Comparison of ENCODE assay signal across 10 cellular contexts in genomic region chr1:22525211-22525610, GRCh38. TPM values are rescaled to one million over a fixed set of nuclear protein-coding genes. Genes with fewer than 3 reads are reported as not detected.
"Had no signal": no experiment of that assay in that cellular context is flagged by ENCODE, and none has a peak within 500 bp of the region (broad histone marks: within the 10 kb centered on the region; RNA-seq: fewer than 3 reads in every experiment).

No MANE protein-coding gene starts in this region.

- H3K4me3 ChIP-seq: GM23248, HAP-1, K562 had no signal

- ATAC-seq: HCT116, K562 had no signal

- H3K4me3 Mint-ChIP-seq: HFFc6 had no signal

- FAIRE-seq: HTR-8/SVneo had no signal

- H3K27ac ChIP-seq: GM23248 had no signal

- H3K9me3 ChIP-seq: HAP-1 had no signal

- H3K4me1 ChIP-seq: HAP-1 had no signal

- H3K9me3 Mint-ChIP-seq: HFFc6 had no signal

- H3K27ac Mint-ChIP-seq: HFFc6 had no signal

- DNase-seq: GM23248, GOT3, H7, HFFc6, IMR-90 had no signal

RNA-seq across cellular contexts. Expression of gene EPHA8, which starts 38.1 kb away (rescaled TPM):
- total RNA-seq: GM23248, HFFc6, HT-29, IMR-90, K562 had no signal
- polyA plus RNA-seq: GM23248, IMR-90, K562 had no signal
